ENCODE assay signal across 8 cellular contexts in genomic region chr17:40113110-40113960, GRCh38. TPM values are rescaled to one million over a fixed set of nuclear protein-coding genes. Genes with fewer than 3 reads are reported as not detected.
DNase-seq lines count a peak whose midpoint lies in the region; ATAC-seq and TF ChIP-seq lines count a peak whose summit lies in the region.

No MANE protein-coding gene starts in this region.

- peaks cover 59% of the 10 kb centered on the region for H3K4me1 Mint-ChIP-seq in CD14-positive monocyte

- peaks cover 0 to 3% (median 0%) of the 10 kb centered on the region in 7 donors for H3K9me3 Mint-ChIP-seq in CD14-positive monocyte

- DNase-seq in CD14-positive monocyte (ENCODE audit: low spot score) (peak; percentile 94), NCI-H748 (lab: John Stamatoyannopoulos, UW; ENCODE audit: unreplicated experiment) (peak; percentile 94), dermis blood vessel endothelial cell (peak; percentile 97)
- peak; percentile 75 to 94 for DNase-seq in activated CD4-positive, alpha-beta T cell treated with anti-CD3 and anti-CD28 coated beads, Interleukin-2, amount 50 U/mL, for 24 hours (ENCODE audit: low read depth in 1 of 2, low spot score in 1 of 2)
- peak; percentile 90 for DNase-seq in stimulated activated CD4-positive, alpha-beta T cell treated with anti-CD3 and anti-CD28 coated beads, Interleukin-4, amount 100 ng/mL, for 1 hour

- H3K4me3 Mint-ChIP-seq in CD14-positive monocyte, result peak overlapping the region; percentile 78 to 96

- H3K27me3 ChIP-seq in liver (ENCODE audit: control insufficient read depth in 4 of 4, insufficient read depth in 4 of 4, low read length in 3 of 4), result no peaks in the 10 kb centered on the region

- peak overlapping the region; percentile 9 to 61 (median 44) for H3K4me3 ChIP-seq in liver (ENCODE audit: low read depth in 1 of 3, low read length in 3 of 3)

- H3K4me1 ChIP-seq in liver (ENCODE audit: control insufficient read depth in 4 of 4, insufficient read depth in 4 of 4, low read length in 3 of 4), result peaks cover 11 to 68% (median 52%) of the 10 kb centered on the region in 4 donors

- WGBS in liver, result under 1% methylated on average over 18 of the region's 18 CpGs

- H3K27me3 Mint-ChIP-seq in CD14-positive monocyte (ENCODE audit: low read depth in 3 of 3), result peaks cover 0 to 2% (median 0%) of the 10 kb centered on the region in 3 donors

- no peaks in the 10 kb centered on the region for H3K36me3 ChIP-seq in liver (ENCODE audit: control insufficient read depth in 4 of 4, insufficient read depth in 3 of 4, low read depth in 1 of 4, low read length in 3 of 4)

- TF ChIP-seq RAD21 in liver (IDR thresholded peaks at IDR 0.05), result peak; percentile 94 to 96

- intact Hi-C loops in CD14-positive monocyte (cut with micrococcal nuclease), result loop anchor here (2.0 to 10.0 kb wide), 3 partner anchors 51 to 171 kb away; partner anchors contain the start of genes CDC6 (in 1 of the 2) and THRA (in 1 of the 2)

- H3K27ac ChIP-seq in liver (ENCODE audit: low read depth in 1 of 2, low read length in 2 of 2), result peak overlapping the region; percentile 86 to 99

- ATAC-seq in GM19351 (IDR thresholded peaks at IDR 0.05; ENCODE audit: unreplicated experiment) (peak; percentile 83), HG03521 (IDR thresholded peaks at IDR 0.05; ENCODE audit: unreplicated experiment) (peak; percentile 87)

- TF ChIP-seq CTCF in CD14-positive monocyte (IDR thresholded peaks at IDR 0.05), result peak; percentile 86
- peak; percentile 96 for TF ChIP-seq CTCF in liver (IDR thresholded peaks at IDR 0.05; ENCODE audit: low read depth, low read length, missing input control)

- H3K27ac Mint-ChIP-seq in CD14-positive monocyte, result peak overlapping the region; percentile 53 to 86 (median 65)

- peak overlapping the region; percentile 33 to 64 for H3K9ac ChIP-seq in liver (ENCODE audit: low read depth in 1 of 2, low read length in 2 of 2)

- H3K9me3 ChIP-seq in liver (ENCODE audit: control insufficient read depth in 4 of 4, low read length in 3 of 4), result no peaks in the 10 kb centered on the region

- no peaks in the 10 kb centered on the region for H3K36me3 Mint-ChIP-seq in CD14-positive monocyte

TF ChIP-seq in liver, 16 proteins besides CTCF, POLR2A, EP300 and RAD21:
- TF ChIP-seq YY1 (IDR thresholded peaks at IDR 0.05) (peak; percentile 83), EGR1 (IDR thresholded peaks at IDR 0.05; ENCODE audit: low read depth in 2 of 2) (peak; percentile 26 to 71), HNF4G (IDR thresholded peaks at IDR 0.05) (peak; percentile 78), NR2F2 (IDR thresholded peaks at IDR 0.05) (peak; percentile 61), FOXA1 (IDR thresholded peaks at IDR 0.05) (peak; percentile 94), ZBTB33 (IDR thresholded peaks at IDR 0.05) (peak; percentile 41), TAF1 (conservative IDR thresholded peaks at IDR 0.05) (no peak), SP1 (IDR thresholded peaks at IDR 0.05) (peak; percentile 95), MAX (IDR thresholded peaks at IDR 0.05) (peak; percentile 99), ATF3 (IDR thresholded peaks at IDR 0.05) (no peak), REST (IDR thresholded peaks at IDR 0.05) (peak; percentile 77), RXRA (IDR thresholded peaks at IDR 0.05) (peak; percentile 84 to 85), JUND (IDR thresholded peaks at IDR 0.05) (peak; percentile 38 to 53), FOXA2 (IDR thresholded peaks at IDR 0.05) (peak; percentile 92), GABPA (IDR thresholded peaks at IDR 0.05 in 1 of 2, conservative IDR thresholded peaks at IDR 0.05 in 1 of 2) (peak in 1 of 2 donors; percentile 62), HNF4A (conservative IDR thresholded peaks at IDR 0.05) (peak; percentile 76 to 80)

RNA-seq across cellular contexts. Expression of gene MSL1, which starts 8.4 kb away (rescaled TPM):
- 10 to 100 TPM in 1 of 2 donors, 1 to 10 TPM in 1; 10.0 to 11.4 TPM for polyA plus RNA-seq in CD14-positive monocyte
- 50.2 and 54.1 TPM in 2 replicates for total RNA-seq in dermis blood vessel endothelial cell
- 10 to 100 TPM; 24.0 to 43.7 TPM for total RNA-seq in liver
- polyA plus RNA-seq in liver, result 10 to 100 TPM in 1 of 2 donors, 1 to 10 TPM in 1; 7.9 to 23.1 TPM

RNA-seq across cellular contexts. Expression of gene NR1D1, which starts 12.9 kb away (rescaled TPM):
- polyA plus RNA-seq in CD14-positive monocyte (under 1 TPM; 0.28 to 0.31 TPM), liver (10 to 100 TPM in 1 of 2 donors, 1 to 10 TPM in 1; 8.8 to 13.7 TPM)
- total RNA-seq in dermis blood vessel endothelial cell (1.7 and 2.3 TPM in 2 replicates), liver (1 to 10 TPM in 1 of 2 donors, under 1 TPM in 1; 0.84 to 2.3 TPM)

RNA-seq across cellular contexts. Expression of gene CASC3, which starts 27.0 kb away (rescaled TPM):
- polyA plus RNA-seq in CD14-positive monocyte, result 10 to 100 TPM; 19.0 to 30.2 TPM
- total RNA-seq in dermis blood vessel endothelial cell, result 26.4 and 31.6 TPM in 2 replicates
- total RNA-seq in liver, result 10 to 100 TPM; 17.1 to 17.9 TPM
- 10 to 100 TPM; 11.4 to 12.9 TPM for polyA plus RNA-seq in liver

RNA-seq across cellular contexts. Expression of gene THRA, which starts 50.6 kb away (rescaled TPM):
- polyA plus RNA-seq in CD14-positive monocyte, result 1 to 10 TPM; 2.5 to 3.8 TPM
- total RNA-seq in dermis blood vessel endothelial cell, result 32.5 and 58.2 TPM in 2 replicates
- total RNA-seq in liver, result 10 to 100 TPM in 1 of 2 donors, 1 to 10 TPM in 1; 8.5 to 10.3 TPM
- 1 to 10 TPM; 3.2 to 6.3 TPM for polyA plus RNA-seq in liver

RNA-seq across cellular contexts. Expression of gene MED24, which starts 59.1 kb away (rescaled TPM):
- polyA plus RNA-seq in CD14-positive monocyte, result 10 to 100 TPM; 24.9 to 34.1 TPM
- 52.2 and 77.4 TPM in 2 replicates for total RNA-seq in dermis blood vessel endothelial cell
- 10 to 100 TPM; 31.0 to 37.1 TPM for total RNA-seq in liver
- 10 to 100 TPM; 19.2 to 27.2 TPM for polyA plus RNA-seq in liver

Comparison
In these comparisons a context has a peak if more than half of its experiments do, and no peak if none do; other contexts are left out.
1. Peak in every context shown above with its lines: DNase-seq, ATAC-seq, H3K4me3 ChIP-seq and H3K27ac ChIP-seq.